8 cellular contexts compared by ENCODE assay signal in the genomic region with DNA sequence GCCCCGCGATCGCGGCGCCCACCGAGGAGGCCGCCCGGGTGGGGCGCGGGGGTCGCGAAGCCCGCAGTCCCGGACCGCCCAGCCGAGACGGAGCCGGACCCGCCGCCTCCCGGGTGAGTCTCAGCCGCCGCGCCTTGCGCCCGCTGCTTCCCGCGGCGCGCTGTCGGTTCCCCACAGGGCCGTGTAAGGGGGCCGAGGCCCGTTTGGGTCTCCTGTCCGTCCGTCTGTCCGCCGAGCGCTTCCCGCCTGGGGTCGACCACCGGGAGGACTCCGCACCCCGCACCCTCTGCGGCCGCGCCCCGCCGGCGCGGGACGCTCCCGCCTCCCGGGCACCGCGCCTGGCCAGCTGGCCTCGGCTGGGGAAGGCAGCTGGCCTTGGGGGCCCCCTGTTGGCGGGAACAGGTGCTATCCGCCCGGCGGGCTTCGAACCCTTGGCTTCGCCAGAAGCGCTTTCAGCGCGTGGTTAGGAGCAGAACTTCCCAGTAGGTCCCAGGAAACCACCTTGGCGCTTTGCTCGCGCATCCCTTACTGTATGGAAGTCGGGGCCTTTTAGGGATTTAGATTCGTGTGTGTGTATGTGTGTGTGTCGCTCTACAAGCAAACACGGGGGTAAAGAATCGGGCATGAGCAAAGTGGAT. TPM values are rescaled to one million over a fixed set of nuclear protein-coding genes. Genes with fewer than 3 reads are reported as not detected.
A peak's percentile ranks its signal among the peaks of the same experiment; 100 is the strongest.
DNase-seq lines count a peak whose midpoint lies in the region; ATAC-seq, FAIRE-seq and TF ChIP-seq lines count a peak whose summit lies in the region.

No MANE protein-coding gene starts in this region.

- peaks cover 26 to 56% (median 30%) of the 10 kb centered on the region in 3 donors for H3K4me1 ChIP-seq in pancreas

- intact Hi-C loops in cardiac septum (cut with DNase I) (loop anchor here (2.0 to 10.0 kb wide), 3 partner anchors 119 to 261 kb away; no protein-coding TSS in a partner anchor), pancreas (cut with DNase I) (loop anchor here in 1 of 3 donors (5.0 to 10.0 kb wide), 2 partner anchors 48 to 121 kb away; no protein-coding TSS in a partner anchor)

- H3K36me3 ChIP-seq in pancreas = no peaks in the 10 kb centered on the region

- H3K27ac ChIP-seq in pancreas = peak overlapping the region; percentile 95 to 100 (median 99)

- no peaks in the 10 kb centered on the region for H3K36me3 Mint-ChIP-seq in activated naive CD8-positive, alpha-beta T cell treated with anti-CD3 and anti-CD28 coated beads for 36 hours

- H3K4me3 Mint-ChIP-seq in activated naive CD8-positive, alpha-beta T cell treated with anti-CD3 and anti-CD28 coated beads for 36 hours = peak overlapping the region; percentile 12

- no peaks in the 10 kb centered on the region for H3K27me3 ChIP-seq in pancreas

- TF ChIP-seq CTCF in pancreas (IDR thresholded peaks at IDR 0.05) = peak; percentile 56 to 72 (median 68)

- FAIRE-seq in pancreas (lab: Jason Lieb, UNC) = no peak

- H3K4me1 Mint-ChIP-seq in activated naive CD8-positive, alpha-beta T cell treated with anti-CD3 and anti-CD28 coated beads for 36 hours = peaks cover 20% of the 10 kb centered on the region

- ATAC-seq in pancreas = peak; percentile 33 to 60 (median 45)
- ATAC-seq in GM18873 (IDR thresholded peaks at IDR 0.05; ENCODE audit: low FRiP score, unreplicated experiment) = no peak

- DNase-seq in activated T-cell treated with anti-CD3 and anti-CD28 coated beads for 24 hours (ENCODE audit: low read depth) (peak; percentile 18), NCI-H2171 treated with DMSO at 0.1 percent for 48 hours (lab: John Stamatoyannopoulos, UW) (peak; percentile 48), cardiac septum (ENCODE audit: low spot score) (peak; percentile 83), pancreas (peak; percentile 70 to 91 (median 84))
- no peak for DNase-seq in activated T-cell treated with anti-CD3 and anti-CD28 coated beads, Interleukin-2, amount 50 U/mL, for 1 hour
- peak; percentile 42 for DNase-seq in activated naive CD8-positive, alpha-beta T cell treated with anti-CD3 and anti-CD28 coated beads for 36 hours
- no peak for DNase-seq in NK-92 treated with Interleukin-12 subunit alpha and Interleukin-12 subunit beta, amount 100 ng/mL, for 24 hours (lab: John Stamatoyannopoulos, UW)

- no peak overlapping the region for H3K27ac Mint-ChIP-seq in activated naive CD8-positive, alpha-beta T cell treated with anti-CD3 and anti-CD28 coated beads for 36 hours

- WGBS in pancreas, 2 donors = 1% methylated on average over 60 to 74 of the region's 74 CpGs

- no peaks in the 10 kb centered on the region for H3K9me3 ChIP-seq in pancreas

- H3K27me3 Mint-ChIP-seq in activated naive CD8-positive, alpha-beta T cell treated with anti-CD3 and anti-CD28 coated beads for 36 hours = peaks cover 53% of the 10 kb centered on the region

- peak overlapping the region; percentile 72 to 97 (median 88) for H3K4me3 ChIP-seq in pancreas

- H3K9me3 Mint-ChIP-seq in activated naive CD8-positive, alpha-beta T cell treated with anti-CD3 and anti-CD28 coated beads for 36 hours = no peaks in the 10 kb centered on the region

RNA-seq across cellular contexts. Expression of a gene that starts 0.4 kb away (rescaled TPM):
- total RNA-seq in activated naive CD8-positive, alpha-beta T cell treated with anti-CD3 and anti-CD28 coated beads for 36 hours = not detected
- total RNA-seq in cardiac septum = 2.8 TPM
- total RNA-seq in pancreas = 10 to 100 TPM; 18.4 to 42.1 (median 25.6) TPM
- 10 to 100 TPM; 18.2 to 28.2 TPM for polyA plus RNA-seq in pancreas

Comparison
In these comparisons a context has a peak if more than half of its experiments do, and no peak if none do; other contexts are left out.
1. DNase-seq: peak in activated T-cell treated with anti-CD3 and anti-CD28 coated beads for 24 hours (single experiment), NCI-H2171 treated with DMSO at 0.1 percent for 48 hours (single experiment), activated naive CD8-positive, alpha-beta T cell treated with anti-CD3 and anti-CD28 coated beads for 36 hours (single experiment), cardiac septum (single experiment) and pancreas (6 of 6); none in activated T-cell treated with anti-CD3 and anti-CD28 coated beads, Interleukin-2, amount 50 U/mL, for 1 hour (single experiment) and NK-92 treated with Interleukin-12 subunit alpha and Interleukin-12 subunit beta, amount 100 ng/mL, for 24 hours (single experiment).